8 cellular contexts compared by ENCODE assay signal in genomic region chr2:206085742-206086445, GRCh38. TPM values are rescaled to one million over a fixed set of nuclear protein-coding genes. Genes with fewer than 3 reads are reported as not detected.
A peak's percentile ranks its signal among the peaks of the same experiment; 100 is the strongest.
DNase-seq lines count a peak whose midpoint lies in the region; ATAC-seq and TF ChIP-seq lines count a peak whose summit lies in the region.

Gene INO80D, minus strand, starts transcription at chr2:206086174. Its CDS starts 23,158 bp downstream, at chr2:206063016.

- intact Hi-C loops in CD14-positive monocyte (cut with micrococcal nuclease) = loop anchor here (5.0 kb wide), 1 partner anchor 71 kb away; the partner anchor contains the start of genes EEF1B2 (in 2 of the 2) and NDUFS1 (in 2 of the 2)
- intact Hi-C loops in activated CD4-positive, alpha-beta memory T cell treated with anti-CD3 and anti-CD28 coated beads for 36 hours (cut with micrococcal nuclease) = loop anchor here (1.0 to 10.0 kb wide), 5 partner anchors 55 to 1539 kb away; partner anchors contain the start of genes CREB1, EEF1B2, FASTKD2 and MDH1B

- peak; percentile 80 for DNase-seq in CD14-positive monocyte (ENCODE audit: low spot score)
- DNase-seq in NCI-H748 (lab: John Stamatoyannopoulos, UW; ENCODE audit: unreplicated experiment) = peak; percentile 84
- DNase-seq in activated CD4-positive, alpha-beta memory T cell treated with anti-CD3 and anti-CD28 coated beads for 36 hours = peak; percentile 87
- DNase-seq in ecto neural progenitor cell (ENCODE audit: low spot score) = peak; percentile 81
- DNase-seq in lung microvascular endothelial cell (ENCODE audit: low read depth in 2 of 2) = peak; percentile 89 to 90
- peak; percentile 58 to 65 (median 64) for DNase-seq in stimulated activated CD4-positive, alpha-beta T cell treated with anti-CD3 and anti-CD28 coated beads, TNF-alpha, amount 100 ng/mL, for 48 hours (ENCODE audit: low read depth in 3 of 3)

- peaks cover 33% of the 10 kb centered on the region for H3K4me1 Mint-ChIP-seq in CD14-positive monocyte
- H3K4me1 Mint-ChIP-seq in activated CD4-positive, alpha-beta memory T cell treated with anti-CD3 and anti-CD28 coated beads for 36 hours (ENCODE audit: low read depth) = peaks cover 14% of the 10 kb centered on the region

- peak; percentile 63 for TF ChIP-seq CTCF in CD14-positive monocyte (IDR thresholded peaks at IDR 0.05)

- H3K27ac Mint-ChIP-seq in CD14-positive monocyte = peak within 1 kb of the TSS; percentile 96 to 99 (median 99)
- peak within 1 kb of the TSS; percentile 100 for H3K27ac Mint-ChIP-seq in activated CD4-positive, alpha-beta memory T cell treated with anti-CD3 and anti-CD28 coated beads for 36 hours

- POLR2A ChIA-PET in activated CD4-positive, alpha-beta memory T cell treated with anti-CD3 and anti-CD28 coated beads for 36 hours (lab: Charles Lee) = interaction anchor here (0.6 to 1.3 kb wide), 3 partner anchors 55 to 141 kb away, joined by 3 to 10 read pairs (median 3); no protein-coding TSS in a partner anchor

- H3K9me3 Mint-ChIP-seq in CD14-positive monocyte = peaks cover 0 to 2% (median 0%) of the 10 kb centered on the region in 7 donors
- H3K9me3 Mint-ChIP-seq in activated CD4-positive, alpha-beta memory T cell treated with anti-CD3 and anti-CD28 coated beads for 36 hours = no peaks in the 10 kb centered on the region

- no peaks in the 10 kb centered on the region for H3K27me3 Mint-ChIP-seq in CD14-positive monocyte (ENCODE audit: low read depth in 3 of 3)
- no peaks in the 10 kb centered on the region for H3K27me3 Mint-ChIP-seq in activated CD4-positive, alpha-beta memory T cell treated with anti-CD3 and anti-CD28 coated beads for 36 hours

- H3K36me3 Mint-ChIP-seq in CD14-positive monocyte = peaks cover 5 to 6% of the 10 kb centered on the region in 2 donors
- H3K36me3 Mint-ChIP-seq in activated CD4-positive, alpha-beta memory T cell treated with anti-CD3 and anti-CD28 coated beads for 36 hours = peaks cover 11% of the 10 kb centered on the region

- CTCF ChIA-PET in activated CD4-positive, alpha-beta memory T cell treated with anti-CD3 and anti-CD28 coated beads for 36 hours (lab: Charles Lee) = interaction anchor here (0.9 kb wide), 1 partner anchor 19 kb away, joined by 3 read pairs; no protein-coding TSS in a partner anchor

- peak within 1 kb of the TSS; percentile 99 to 100 for H3K4me3 Mint-ChIP-seq in CD14-positive monocyte
- peak within 1 kb of the TSS; percentile 99 for H3K4me3 Mint-ChIP-seq in activated CD4-positive, alpha-beta memory T cell treated with anti-CD3 and anti-CD28 coated beads for 36 hours

- peak; percentile 82 for ATAC-seq in GM19324 (IDR thresholded peaks at IDR 0.05; ENCODE audit: low FRiP score, unreplicated experiment)
- peak; percentile 82 for ATAC-seq in HG03469 (IDR thresholded peaks at IDR 0.05; ENCODE audit: unreplicated experiment)

RNA-seq across cellular contexts. Expression of gene INO80D, which starts in this region (rescaled TPM):
- polyA plus RNA-seq in CD14-positive monocyte = 1 to 10 TPM; 3.8 to 4.4 TPM
- total RNA-seq in activated CD4-positive, alpha-beta memory T cell treated with anti-CD3 and anti-CD28 coated beads for 36 hours = 10 to 100 TPM; 14.5 to 15.3 TPM
- 4.6 and 6.5 TPM in 2 replicates for total RNA-seq in lung microvascular endothelial cell

Comparison
In these comparisons a context has a peak if more than half of its experiments do, and no peak if none do; other contexts are left out.
1. Peak in every context shown above with its lines: DNase-seq and ATAC-seq.